Comparison of ENCODE assay signal across 8 cellular contexts in genomic region chr6:24357336-24358218, GRCh38. TPM values are rescaled to one million over a fixed set of nuclear protein-coding genes. Genes with fewer than 3 reads are reported as not detected.
DNase-seq lines count a peak whose midpoint lies in the region; ATAC-seq, FAIRE-seq and TF ChIP-seq lines count a peak whose summit lies in the region.

Gene DCDC2 (minus strand): TSS chr6:24358059. CDS start chr6:24357750, 309 bp downstream.

- H3K4me2 ChIP-seq in Karpas-422 (ENCODE audit: low read depth, low read length, poor library complexity, severe bottlenecking): no peak within 1 kb of the TSS

- ATAC-seq in left lung (peak; percentile 88), HG02884 (IDR thresholded peaks at IDR 0.05; ENCODE audit: unreplicated experiment) (no peak)

- no peaks in the 10 kb centered on the region for H4K20me1 ChIP-seq in Karpas-422 (ENCODE audit: insufficient read depth, low read depth, low read length)

- H3K4me1 ChIP-seq in left lung (peaks cover 0 to 19% of the 10 kb centered on the region in 2 donors), Karpas-422 (ENCODE audit: low read length) (peaks cover 9% of the 10 kb centered on the region)

- no peaks in the 10 kb centered on the region for H3K79me2 ChIP-seq in Karpas-422 (ENCODE audit: low read length)

- FAIRE-seq in bronchial epithelial cell (lab: Jason Lieb, UNC): no peak

- no peaks in the 10 kb centered on the region for H3K36me3 ChIP-seq in bronchial epithelial cell (ENCODE audit: control insufficient read depth, insufficient read depth, low read length)
- H3K36me3 ChIP-seq in left lung: no peaks in the 10 kb centered on the region
- no peaks in the 10 kb centered on the region for H3K36me3 ChIP-seq in Karpas-422 (ENCODE audit: insufficient read depth, low read length)

- no peaks in the 10 kb centered on the region for H3K9me3 ChIP-seq in left lung
- H3K9me3 ChIP-seq in Karpas-422 (ENCODE audit: low read length): no peaks in the 10 kb centered on the region

- H3K9me2 ChIP-seq in Karpas-422 (replicated peaks; ENCODE audit: insufficient read depth, low read length): no peaks in the 10 kb centered on the region

- no peaks in the 10 kb centered on the region for H3K9me3 Mint-ChIP-seq in T-helper 2 cell treated with Interferon-gamma antibody and Interleukin-4, amounts not matched to agents 5 μg/mL and 100 μg/mL, for 36 hours

- intact Hi-C loops in left lung (cut with DNase I): no loop called here

- no peak within 1 kb of the TSS for H3K9ac ChIP-seq in Karpas-422 (ENCODE audit: low read length)

- in situ Hi-C loops in KBM-7 (cut with MboI; ENCODE audit: low pct_unique_long_range_greater_than_20kb, low sequenced_read_pairs): no loop called here

- H3K27me3 Mint-ChIP-seq in T-helper 2 cell treated with Interferon-gamma antibody and Interleukin-4, amounts not matched to agents 5 μg/mL and 100 μg/mL, for 36 hours (ENCODE audit: low read depth): peaks cover 41% of the 10 kb centered on the region

- peaks cover 14% of the 10 kb centered on the region for H3K4me1 Mint-ChIP-seq in T-helper 2 cell treated with Interferon-gamma antibody and Interleukin-4, amounts not matched to agents 5 μg/mL and 100 μg/mL, for 36 hours (ENCODE audit: low read depth)

- DNase-seq in GM12865 (ENCODE audit: low read depth) (peak; percentile 17), bronchial epithelial cell (ENCODE audit: low read depth) (peak; percentile 38), left lung (peak; percentile 89 to 93), Karpas-422 (no peak), KBM-7 (no peak)
- DNase-seq in T-helper 2 cell treated with Interferon-gamma antibody and Interleukin-4, amounts not matched to agents 5 μg/mL and 100 μg/mL, for 36 hours (ENCODE audit: low spot score): peak; percentile 21
- DNase-seq in stimulated activated CD4-positive, alpha-beta T cell treated with anti-CD3 and anti-CD28 coated beads, TNF-alpha, amount 100 ng/mL, for 4 hours (ENCODE audit: low read depth in 3 of 3): peak; percentile 9 to 11 (median 10)

- H2AFZ ChIP-seq in Karpas-422 (ENCODE audit: low read length): no peak within 1 kb of the TSS

- H3K4me3 ChIP-seq in GM12865 (ENCODE audit: low read depth, low read length): no peak within 1 kb of the TSS
- peak within 1 kb of the TSS; percentile 22 for H3K4me3 ChIP-seq in bronchial epithelial cell (ENCODE audit: low read depth, low read length)
- peak within 1 kb of the TSS; percentile 23 to 39 for H3K4me3 ChIP-seq in left lung
- no peak within 1 kb of the TSS for H3K4me3 ChIP-seq in Karpas-422 (ENCODE audit: low read length)

- peak within 1 kb of the TSS; percentile 74 for H3K4me3 Mint-ChIP-seq in T-helper 2 cell treated with Interferon-gamma antibody and Interleukin-4, amounts not matched to agents 5 μg/mL and 100 μg/mL, for 36 hours

- H3K27ac ChIP-seq in left lung: peak within 1 kb of the TSS in 1 of 2 donors; percentile 33
- no peak within 1 kb of the TSS for H3K27ac ChIP-seq in Karpas-422 (ENCODE audit: low read length)

- H3K27me3 ChIP-seq in bronchial epithelial cell (ENCODE audit: control insufficient read depth, insufficient read depth, low read length) (peaks cover 7% of the 10 kb centered on the region), left lung (peaks cover 5 to 45% of the 10 kb centered on the region in 2 donors), Karpas-422 (ENCODE audit: low read length) (no peaks in the 10 kb centered on the region)

- no peak for TF ChIP-seq CTCF in GM12865 (IDR thresholded peaks at IDR 0.05; ENCODE audit: insufficient read depth, low read depth, low read length, missing control alignments)
- no peak for TF ChIP-seq CTCF in bronchial epithelial cell (IDR thresholded peaks at IDR 0.05; ENCODE audit: insufficient read depth, low read length, severe bottlenecking)
- no peak for TF ChIP-seq CTCF in left lung (IDR thresholded peaks at IDR 0.05)

- no peak within 1 kb of the TSS for H3K27ac Mint-ChIP-seq in T-helper 2 cell treated with Interferon-gamma antibody and Interleukin-4, amounts not matched to agents 5 μg/mL and 100 μg/mL, for 36 hours

- H3K36me3 Mint-ChIP-seq in T-helper 2 cell treated with Interferon-gamma antibody and Interleukin-4, amounts not matched to agents 5 μg/mL and 100 μg/mL, for 36 hours (ENCODE audit: low read depth): no peaks in the 10 kb centered on the region

RNA-seq across cellular contexts. Expression of gene DCDC2, which starts in this region (rescaled TPM):
- total RNA-seq in bronchial epithelial cell: under 0.01 and 0.13 TPM in 2 replicates
- total RNA-seq in left lung: 1 to 10 TPM; 8.4 to 9.6 TPM
- 0.11 and 0.26 TPM in 2 replicates for total RNA-seq in Karpas-422 (2014; rRNA removed; shearing (Covaris generic); ENCODE audit: low replicate concordance)

Comparison
In these comparisons a context has a peak if more than half of its experiments do, and no peak if none do; other contexts are left out.
1. Peak in DNase-seq and H3K4me3 ChIP-seq in bronchial epithelial cell; RNA of the gene not detected or under 1 TPM.
2. DNase-seq: peak in GM12865 (single experiment), T-helper 2 cell treated with Interferon-gamma antibody and Interleukin-4, amounts not matched to agents 5 μg/mL and 100 μg/mL, for 36 hours (single experiment), left lung (2 of 2) and stimulated activated CD4-positive, alpha-beta T cell treated with anti-CD3 and anti-CD28 coated beads, TNF-alpha, amount 100 ng/mL, for 4 hours (3 of 3); none in Karpas-422 (single experiment) and KBM-7 (single experiment).
3. H3K4me3 ChIP-seq: peak in left lung (2 of 2); none in GM12865 (single experiment) and Karpas-422 (single experiment).